In the genomic region with DNA sequence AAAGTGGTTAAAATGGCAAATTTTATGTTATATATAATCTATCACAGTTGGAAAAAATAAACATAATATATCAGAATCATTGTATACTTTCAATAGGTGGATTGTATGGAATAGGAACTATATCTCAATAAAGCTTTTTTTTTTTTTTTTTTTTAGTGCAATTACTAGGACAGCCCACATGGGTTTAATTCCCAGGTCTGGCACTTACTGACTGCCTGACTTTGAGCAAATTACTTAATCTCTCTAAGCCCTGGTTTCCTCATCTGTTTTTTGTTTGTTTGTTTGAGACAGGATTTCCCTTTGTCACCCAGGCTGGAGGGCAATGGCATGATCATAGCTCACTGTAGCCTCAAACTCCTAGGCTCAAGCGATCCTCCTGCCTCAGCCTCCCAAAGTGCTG, we compare ENCODE assay signal across 26 cellular contexts. TPM values are rescaled to one million over a fixed set of nuclear protein-coding genes. Genes with fewer than 3 reads are reported as not detected.
DNase-seq lines count a peak whose midpoint lies in the region; TF ChIP-seq lines count a peak whose summit lies in the region.
"Had no signal": no experiment of that assay in that cellular context is flagged by ENCODE, and none has a peak within 500 bp of the region (broad histone marks: within the 10 kb centered on the region; RNA-seq: fewer than 3 reads in every experiment).

No MANE protein-coding gene starts in this region.

- H3K27ac ChIP-seq in RWPE1 (peak overlapping the region; percentile 79), right atrium auricular region (no peak overlapping the region)
- H3K27ac ChIP-seq: gastrocnemius medialis, hepatocyte, neural progenitor cell, spleen, upper lobe of right lung had no signal

- CTCF ChIA-PET in RWPE1 (lab: Yijun Ruan, JAX): no interaction called here

- H3K27me3 ChIP-seq in right atrium auricular region (no peaks in the 10 kb centered on the region), MG63 (no peaks in the 10 kb centered on the region)
- H3K27me3 ChIP-seq: gastrocnemius medialis, hepatocyte, neural progenitor cell, spleen, upper lobe of right lung had no signal

- H3K4me3 ChIP-seq in fibroblast of mammary gland (ENCODE audit: control insufficient read depth, low read depth, low read length) (no peak overlapping the region), right atrium auricular region (no peak overlapping the region), MG63 (no peak overlapping the region)
- H3K4me3 ChIP-seq: gastrocnemius medialis, hepatocyte, neural progenitor cell, spleen, upper lobe of right lung had no signal

- H3K36me3 ChIP-seq in right atrium auricular region: no peaks in the 10 kb centered on the region
- H3K36me3 ChIP-seq in MG63: no peaks in the 10 kb centered on the region
- H3K36me3 ChIP-seq: neural progenitor cell had no signal

- no peaks in the 10 kb centered on the region for H3K4me1 ChIP-seq in right atrium auricular region
- H3K4me1 ChIP-seq: gastrocnemius medialis, neural progenitor cell, upper lobe of right lung had no signal

- TF ChIP-seq CTCF in RWPE1 (conservative IDR thresholded peaks at IDR 0.05; ENCODE audit: low read depth) (no peak), fibroblast of mammary gland (conservative IDR thresholded peaks at IDR 0.05; ENCODE audit: control insufficient read depth, insufficient read depth, low read depth, low read length) (no peak), right atrium auricular region (IDR thresholded peaks at IDR 0.05) (no peak)

- no peaks in the 10 kb centered on the region for H3K9me3 ChIP-seq in right atrium auricular region
- H3K9me3 ChIP-seq in MG63: no peaks in the 10 kb centered on the region
- H3K9me3 ChIP-seq: gastrocnemius medialis, spleen, upper lobe of right lung had no signal

- peak; percentile 8 for DNase-seq in GM04504 (ENCODE audit: low read depth)
- DNase-seq in RWPE1 (ENCODE audit: low spot score): no peak
- DNase-seq in fibroblast of mammary gland (ENCODE audit: low read depth): peak; percentile 51
- DNase-seq in right atrium auricular region (ENCODE audit: low spot score): no peak
- DNase-seq in central memory CD4-positive, alpha-beta T cell: no peak
- DNase-seq in NCI-H510A (lab: John Stamatoyannopoulos, UW): no peak
- no peak for DNase-seq in MG63
- DNase-seq: activated CD4-positive, alpha-beta T cell treated with anti-CD3 and anti-CD28 coated beads, Interleukin-2, amount 50 U/mL, for 4 hours; activated CD4-positive, CD25-positive, alpha-beta regulatory T cell; activated naive CD4-positive, alpha-beta T cell treated with Interleukin-2 at 50 U/mL for 16 hours; activated T-cell treated with anti-CD3 and anti-CD28 coated beads, Interleukin-2, amount 50 U/mL, for 72 hours; CD4-positive, alpha-beta memory T cell; DMS 273 treated with DMSO at 0.1 percent for 48 hours; effector CD4-positive, alpha-beta T cell; gastrocnemius medialis; H9; KG1; NCI-H1436 treated with DMSO at 0.1 percent for 48 hours; NCI-H510A treated with DMSO at 0.1 percent for 48 hours; right cardiac atrium; SIG-M5; spleen had no signal

- POLR2A ChIA-PET in RWPE1 (lab: Yijun Ruan, JAX; ENCODE audit: low non-redundant PET): no interaction called here

RNA-seq across cellular contexts. Expression of a gene that starts 26.1 kb away (rescaled TPM):
- under 1 TPM in 1 of 2 donors, not detected in 1; 0.63 TPM for total RNA-seq in right atrium auricular region
- 20.4 and 63.3 TPM in 2 replicates for total RNA-seq in MG63 (2014; rRNA removed; shearing (Covaris generic); ENCODE audit: low replicate concordance)

RNA-seq across cellular contexts. Expression of a gene that starts 45.0 kb away (rescaled TPM):
- total RNA-seq in right atrium auricular region: 10 to 100 TPM in 1 of 2 donors, 1 to 10 TPM in 1; 9.0 to 15.6 TPM
- 2.7 and 3.1 TPM in 2 replicates for total RNA-seq in MG63 (2014; rRNA removed; shearing (Covaris generic); ENCODE audit: low replicate concordance)

RNA-seq across cellular contexts. Expression of a gene that starts 52.6 kb away (rescaled TPM):
- total RNA-seq in right atrium auricular region: under 1 TPM in 1 of 2 donors, not detected in 1; 0.28 TPM
- total RNA-seq in MG63 (2014; rRNA removed; shearing (Covaris generic); ENCODE audit: low replicate concordance): not detected in 2 replicates
- total RNA-seq: activated T-cell treated with anti-CD3 and anti-CD28 coated beads, Interleukin-2, amount 50 U/mL, for 72 hours; CD4-positive, alpha-beta memory T cell; hepatocyte; HT-29; upper lobe of right lung had no signal

Comparison
In these comparisons a context has a peak if more than half of its experiments do, and no peak if none do; other contexts are left out.
1. DNase-seq: peak in GM04504 (single experiment) and fibroblast of mammary gland (single experiment); none in RWPE1 (single experiment), right atrium auricular region (single experiment), central memory CD4-positive, alpha-beta T cell (single experiment), NCI-H510A (single experiment) and MG63 (single experiment).
2. RNA of a gene that starts 26.1 kb away (total RNA-seq): 20.4 to 63.3 TPM in MG63; 0.63 TPM in right atrium auricular region; every median in the first group is over 10 times any median in the second.